1 cellular context compared by ENCODE assay signal in genomic region chr19:49592486-49593232, GRCh38.
TF ChIP-seq lines count a peak whose summit lies in the region.

No MANE protein-coding gene starts in this region.

TF ChIP-seq in K562, 482 proteins besides CTCF, POLR2A, EP300 and RAD21 (continues in another document):
- TF ChIP-seq HDAC2 (IDR thresholded peaks at IDR 0.05) (peak; percentile 9; the same call in 1 of the 2 replicates), E2F4 (CRISPR knock-in tag; IDR thresholded peaks at IDR 0.05; ENCODE audit: low read depth) (no peak), GTF3C2 (IDR thresholded peaks at IDR 0.05; ENCODE audit: borderline replicate concordance, extremely low read depth, insufficient read length) (no peak), PURB (CRISPR knock-in tag; IDR thresholded peaks at IDR 0.05; ENCODE audit: low read depth) (no peak), PHF20 (IDR thresholded peaks at IDR 0.05; ENCODE audit: partially characterized antibody) (no peak), MIER1 (IDR thresholded peaks at IDR 0.05; ENCODE audit: low read depth) (no peak), RFX1 (IDR thresholded peaks at IDR 0.05) (no peak), ETS1 (conservative IDR thresholded peaks at IDR 0.05; ENCODE audit: control insufficient read depth, low read depth, low read length) (0 out of 2 replicates have a peak, but pooled peaks have one; percentile 45), POLR2G (IDR thresholded peaks at IDR 0.05; ENCODE audit: low read depth, low read length) (no peak), EZH2 (IDR thresholded peaks at IDR 0.05; ENCODE audit: borderline replicate concordance, low read depth, low read length) (no peak), YY1 (IDR thresholded peaks at IDR 0.05; ENCODE audit: borderline replicate concordance in 1 of 3, control insufficient read depth in 1 of 3, extremely low read depth in 1 of 3, insufficient read depth in 3 of 3, insufficient read length in 1 of 3, insufficient replicate concordance in 2 of 3, low read depth in 1 of 3, low read length in 2 of 3) (peak in 2 of 3 experiments; percentile 10 to 28), NFIC (IDR thresholded peaks at IDR 0.05) (no peak), ZNF695 (CRISPR knock-in tag; IDR thresholded peaks at IDR 0.05) (no peak), MYC (IDR thresholded peaks at IDR 0.05; ENCODE audit: low read depth, low read length) (no peak), MYC (CRISPR knock-in tag; IDR thresholded peaks at IDR 0.05; ENCODE audit: borderline replicate concordance, low read depth) (no peak), FOXP1 (CRISPR knock-in tag; IDR thresholded peaks at IDR 0.05) (no peak), ZNF217 (CRISPR knock-in tag; IDR thresholded peaks at IDR 0.05) (no peak), ZNF224 (CRISPR knock-in tag; IDR thresholded peaks at IDR 0.05) (no peak), HCFC1 (IDR thresholded peaks at IDR 0.05; ENCODE audit: low read depth, low read length) (no peak), MEF2A (IDR thresholded peaks at IDR 0.05; ENCODE audit: control insufficient read depth, low read depth, low read length) (no peak), SLC30A9 (CRISPR knock-in tag; IDR thresholded peaks at IDR 0.05) (no peak), TAL1 (IDR thresholded peaks at IDR 0.05) (no peak), ZNF609 (CRISPR knock-in tag; IDR thresholded peaks at IDR 0.05; ENCODE audit: borderline replicate concordance) (no peak), EGR1 (conservative IDR thresholded peaks at IDR 0.05) (no peak), ZNF407 (IDR thresholded peaks at IDR 0.05; ENCODE audit: low read depth) (no peak)
